In the genomic region with DNA sequence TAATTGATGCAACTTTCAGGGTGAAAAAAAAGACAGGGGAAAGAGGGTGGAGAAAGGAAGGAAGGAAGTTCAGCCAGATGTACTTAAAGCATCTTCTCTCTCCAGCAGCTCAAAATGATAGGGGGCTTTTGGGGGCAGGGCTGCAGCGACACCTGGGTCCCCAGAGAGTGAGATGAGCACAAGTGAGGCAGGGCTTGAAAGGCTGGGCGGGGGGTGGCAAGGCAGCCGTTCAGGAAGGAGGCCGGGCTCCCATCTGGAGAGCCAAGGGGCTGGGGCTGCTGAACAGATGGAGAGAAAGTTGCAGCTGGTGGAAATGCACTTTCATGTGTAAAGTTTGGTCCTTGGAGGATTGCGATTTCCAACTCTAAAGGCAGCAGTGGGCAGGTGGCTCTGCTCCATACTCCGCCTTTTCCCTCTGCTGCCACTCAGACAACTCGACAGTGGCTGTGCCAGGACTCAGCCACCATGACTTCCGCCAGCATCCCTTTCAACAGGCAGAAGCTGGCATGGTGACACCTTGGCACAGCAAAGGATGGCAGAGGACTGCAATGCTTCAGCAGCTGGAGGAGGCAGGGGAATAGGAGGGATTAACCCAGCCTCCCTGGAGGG, we compare ENCODE assay signal across 18 cellular contexts. TPM values are rescaled to one million over a fixed set of nuclear protein-coding genes. Genes with fewer than 3 reads are reported as not detected.
DNase-seq lines count a peak whose midpoint lies in the region; ATAC-seq and TF ChIP-seq lines count a peak whose summit lies in the region.
"Had no signal": no experiment of that assay in that cellular context is flagged by ENCODE, and none has a peak within 500 bp of the region (broad histone marks: within the 10 kb centered on the region; RNA-seq: fewer than 3 reads in every experiment).

No MANE protein-coding gene starts in this region.

- no CpG with 5 or more reads among the region's 8 CpGs for WGBS in trophoblast cell (ENCODE audit: extremely low coverage, insufficient coverage, insufficient read length)
- WGBS in H9 (ENCODE audit: extremely low coverage, insufficient read length, low lambda C conversion rate), result no CpG with 5 or more reads among the region's 8 CpGs

- peak overlapping the region; percentile 1 for H3K27ac Mint-ChIP-seq in activated CD8-positive, alpha-beta memory T cell treated with anti-CD3 and anti-CD28 coated beads, Interleukin-2, amount 10 ng/mL, durations not matched to agents 7 days and 5 days
- H3K27ac Mint-ChIP-seq in endothelial cell (ENCODE audit: unreplicated experiment) (no peak overlapping the region), H9 (no peak overlapping the region; a peak in 1 of 7 replicates)
- H3K27ac Mint-ChIP-seq: T-helper 2 cell treated with Interferon-gamma antibody and Interleukin-4, amounts not matched to agents 5 μg/mL and 100 μg/mL, for 36 hours had no signal

- H3K36me3 ChIP-seq in trophoblast cell (ENCODE audit: control insufficient read depth in 1 of 2, insufficient read depth in 2 of 2, low read length in 2 of 2), result peaks cover 38 to 45% of the 10 kb centered on the region in 2 experiments

- no peak overlapping the region for H2BK15ac ChIP-seq in H9 (ENCODE audit: low read depth, low read length)

- H4K5ac ChIP-seq in H9 (ENCODE audit: insufficient read length, low read depth, low read length), result no peak overlapping the region

- H3K4me2 ChIP-seq in trophoblast cell (ENCODE audit: low read length) (no peak overlapping the region), H9 (ENCODE audit: insufficient read depth, insufficient read length, low read length) (no peak overlapping the region)

- H3K18ac ChIP-seq in trophoblast cell (ENCODE audit: low read length) (no peak overlapping the region), H9 (ENCODE audit: insufficient read length, low read depth, low read length) (no peak overlapping the region)

- no peak overlapping the region for H3K4me3 ChIP-seq in trophoblast cell (ENCODE audit: low read depth, low read length)
- H3K4me3 ChIP-seq: esophagus squamous epithelium had no signal

- no peak overlapping the region for H3K27ac ChIP-seq in trophoblast cell (ENCODE audit: low read depth, low read length)
- H3K27ac ChIP-seq in H9 (ENCODE audit: insufficient read length, low read depth, low read length), result no peak overlapping the region

- no peak overlapping the region for H2BK120ac ChIP-seq in trophoblast cell (ENCODE audit: insufficient read depth, low read length, poor library complexity)
- no peak overlapping the region for H2BK120ac ChIP-seq in H9 (ENCODE audit: low read depth, low read length, poor library complexity, severe bottlenecking)

- H2AK5ac ChIP-seq in trophoblast cell (ENCODE audit: low read length), result no peak overlapping the region
- no peak overlapping the region for H2AK5ac ChIP-seq in H9 (ENCODE audit: insufficient read length, low read length)

- no peaks in the 10 kb centered on the region for H3K9me3 Mint-ChIP-seq in activated CD8-positive, alpha-beta memory T cell treated with anti-CD3 and anti-CD28 coated beads, Interleukin-2, amount 10 ng/mL, durations not matched to agents 7 days and 5 days (ENCODE audit: low read depth)
- H3K9me3 Mint-ChIP-seq in endothelial cell (ENCODE audit: unreplicated experiment) (no peaks in the 10 kb centered on the region), H9 (no peaks in the 10 kb centered on the region)
- H3K9me3 Mint-ChIP-seq: neural crest cell; T-helper 2 cell treated with Interferon-gamma antibody and Interleukin-4, amounts not matched to agents 5 μg/mL and 100 μg/mL, for 36 hours had no signal

- H3K23ac ChIP-seq in trophoblast cell (ENCODE audit: low read length), result no peak overlapping the region
- no peak overlapping the region for H3K23ac ChIP-seq in H9 (ENCODE audit: insufficient read length, low read depth, low read length)

- H3K14ac ChIP-seq in trophoblast cell (ENCODE audit: low read length) (no peak overlapping the region), H9 (ENCODE audit: insufficient read depth, low read length) (no peak overlapping the region; the same call in 1 of the 2 replicates)

- H3K4ac ChIP-seq in trophoblast cell (ENCODE audit: low read depth, low read length) (no peak overlapping the region), H9 (ENCODE audit: low read depth, low read length) (no peak overlapping the region)

- H2BK12ac ChIP-seq in trophoblast cell (ENCODE audit: low read length) (no peak overlapping the region), H9 (ENCODE audit: insufficient read length, low read depth, low read length) (no peak overlapping the region)

- no peak overlapping the region for H2AFZ ChIP-seq in trophoblast cell (ENCODE audit: insufficient read depth, low read length, poor library complexity)
- no peak overlapping the region for H2AFZ ChIP-seq in H9 (ENCODE audit: low read length)

- no peaks in the 10 kb centered on the region for H3K4me1 ChIP-seq in trophoblast cell (ENCODE audit: control insufficient read depth in 1 of 2, insufficient read depth in 2 of 2, low read length in 2 of 2)
- H3K4me1 ChIP-seq in H9 (ENCODE audit: insufficient read depth, low read length), result no peaks in the 10 kb centered on the region

- H3K27me3 Mint-ChIP-seq in activated CD8-positive, alpha-beta memory T cell treated with anti-CD3 and anti-CD28 coated beads, Interleukin-2, amount 10 ng/mL, durations not matched to agents 7 days and 5 days, result no peaks in the 10 kb centered on the region
- H3K27me3 Mint-ChIP-seq in endothelial cell (ENCODE audit: unreplicated experiment) (peaks cover 7% of the 10 kb centered on the region), H9 (ENCODE audit: low read depth) (peaks cover 3% of the 10 kb centered on the region)

- H2BK5ac ChIP-seq in trophoblast cell (ENCODE audit: low read depth, low read length, poor library complexity) (no peak overlapping the region), H9 (ENCODE audit: insufficient read length, low read length) (no peak overlapping the region)

- no peak for ATAC-seq in activated CD8-positive, alpha-beta memory T cell treated with anti-CD3 and anti-CD28 coated beads, Interleukin-2, amount 10 ng/mL, durations not matched to agents 7 days and 5 days
- no peak for ATAC-seq in GM19023 (IDR thresholded peaks at IDR 0.05; ENCODE audit: unreplicated experiment)

- H3K4me3 Mint-ChIP-seq in activated CD8-positive, alpha-beta memory T cell treated with anti-CD3 and anti-CD28 coated beads, Interleukin-2, amount 10 ng/mL, durations not matched to agents 7 days and 5 days, result no peak overlapping the region
- peak overlapping the region; percentile 21 for H3K4me3 Mint-ChIP-seq in endothelial cell (ENCODE audit: unreplicated experiment)
- H3K4me3 Mint-ChIP-seq in H9, result no peak overlapping the region
- H3K4me3 Mint-ChIP-seq: neural crest cell; T-helper 2 cell treated with Interferon-gamma antibody and Interleukin-4, amounts not matched to agents 5 μg/mL and 100 μg/mL, for 36 hours had no signal

- H3K56ac ChIP-seq in H9 (ENCODE audit: insufficient read length, low read depth, low read length), result no peak overlapping the region

- H3K23me2 ChIP-seq in H9 (ENCODE audit: insufficient read length, low read depth, low read length, poor library complexity, severe bottlenecking), result peaks cover 3% of the 10 kb centered on the region

- H3K27me3 ChIP-seq in trophoblast cell (ENCODE audit: insufficient read depth, low read length), result no peaks in the 10 kb centered on the region
- H3K27me3 ChIP-seq in H9 (ENCODE audit: insufficient read depth, low read length), result no peaks in the 10 kb centered on the region
- H3K27me3 ChIP-seq: esophagus squamous epithelium had no signal

- H3K9ac ChIP-seq in trophoblast cell (ENCODE audit: low read length) (peak overlapping the region; percentile 5), H9 (ENCODE audit: extremely low read depth, insufficient read length, low read length) (no peak overlapping the region)

- H3K36me3 Mint-ChIP-seq in activated CD8-positive, alpha-beta memory T cell treated with anti-CD3 and anti-CD28 coated beads, Interleukin-2, amount 10 ng/mL, durations not matched to agents 7 days and 5 days, result peaks cover 29% of the 10 kb centered on the region
- peaks cover 31% of the 10 kb centered on the region for H3K36me3 Mint-ChIP-seq in endothelial cell (ENCODE audit: low read depth, unreplicated experiment)
- peaks cover 11 to 48% (median 43%) of the 10 kb centered on the region in 3 experiments; a peak in 6 of 7 replicates for H3K36me3 Mint-ChIP-seq in H9 (ENCODE audit: insufficient read depth in 1 of 3, low read depth in 3 of 3)

- H3K79me1 ChIP-seq in trophoblast cell (ENCODE audit: low read length) (no peaks in the 10 kb centered on the region), H9 (ENCODE audit: insufficient read depth, low read depth, low read length, poor library complexity, severe bottlenecking) (no peaks in the 10 kb centered on the region)

- H3K9me3 ChIP-seq in trophoblast cell (ENCODE audit: insufficient read depth, low read depth, low read length), result no peaks in the 10 kb centered on the region
- H3K9me3 ChIP-seq in H9 (ENCODE audit: control insufficient read depth, low read depth, low read length), result no peaks in the 10 kb centered on the region
- H3K9me3 ChIP-seq: esophagus squamous epithelium had no signal

- CTCF ChIA-PET in activated CD8-positive, alpha-beta memory T cell treated with anti-CD3 and anti-CD28 coated beads, Interleukin-2, amount 10 ng/mL, durations not matched to agents 7 days and 5 days (lab: Charles Lee), result interaction anchor here (1.2 to 33.6 kb wide), 5 partner anchors 8 to 297 kb away, joined by 3 to 734 read pairs (median 8); a partner anchor contains a TSS

- H3T11ph ChIP-seq in H9 (ENCODE audit: low read length), result no peak overlapping the region

- no peak overlapping the region for H4K91ac ChIP-seq in trophoblast cell (ENCODE audit: low read depth, low read length)
- no peak overlapping the region for H4K91ac ChIP-seq in H9 (ENCODE audit: insufficient read length, low read depth, low read length)

- peaks cover 37% of the 10 kb centered on the region for H3K4me1 Mint-ChIP-seq in activated CD8-positive, alpha-beta memory T cell treated with anti-CD3 and anti-CD28 coated beads, Interleukin-2, amount 10 ng/mL, durations not matched to agents 7 days and 5 days
- peaks cover 6% of the 10 kb centered on the region for H3K4me1 Mint-ChIP-seq in endothelial cell (ENCODE audit: unreplicated experiment)
- peaks cover 3% of the 10 kb centered on the region in 2 experiments for H3K4me1 Mint-ChIP-seq in H9
- H3K4me1 Mint-ChIP-seq: neural crest cell had no signal

- H4K8ac ChIP-seq in trophoblast cell (ENCODE audit: low read depth, low read length) (no peak overlapping the region), H9 (replicated peaks; ENCODE audit: insufficient read length, low read depth, low read length) (no peak overlapping the region)

- no peak for TF ChIP-seq CTCF in endothelial cell (IDR thresholded peaks at IDR 0.05; ENCODE audit: unreplicated experiment)
- TF ChIP-seq CTCF in H9 (conservative IDR thresholded peaks at IDR 0.05), result no peak

- H4K12ac ChIP-seq in trophoblast cell (ENCODE audit: low read depth, low read length), result no peak overlapping the region

- no peak overlapping the region for H2BK20ac ChIP-seq in H9 (ENCODE audit: low read depth, low read length, poor library complexity, severe bottlenecking)

- H3K79me2 ChIP-seq in trophoblast cell (ENCODE audit: control insufficient read depth, insufficient read depth, low read length, poor library complexity) (no peaks in the 10 kb centered on the region), H9 (ENCODE audit: insufficient read depth, low read length) (no peaks in the 10 kb centered on the region)

- no peaks in the 10 kb centered on the region for H4K20me1 ChIP-seq in H9 (ENCODE audit: control insufficient read depth, insufficient read depth, insufficient read length)

- no peak for DNase-seq in activated CD8-positive, alpha-beta memory T cell treated with anti-CD3 and anti-CD28 coated beads, Interleukin-2, amount 10 ng/mL, durations not matched to agents 7 days and 5 days
- no peak for DNase-seq in activated CD8-positive, alpha-beta memory T cell treated with anti-CD3 and anti-CD28 coated beads for 24 hours
- DNase-seq in NCI-H524 (lab: John Stamatoyannopoulos, UW) (peak; percentile 92 to 96), endothelial cell (ENCODE audit: low spot score) (no peak), trophoblast cell (no peak), H9 (no peak)
- no peak for DNase-seq in stimulated activated CD4-positive, alpha-beta T cell treated with anti-CD3 and anti-CD28 coated beads, Interleukin-2, amount 100 ng/mL, for 48 hours
- DNase-seq: ACHN; activated CD8-positive, alpha-beta memory T cell treated with anti-CD3 and anti-CD28 coated beads, Interleukin-2, amount 50 U/mL, for 48 hours; COR-L47; esophagus squamous epithelium; mesendoderm; NCI-H226; SIG-M5; stimulated activated CD4-positive, alpha-beta T cell treated with anti-CD3 and anti-CD28 coated beads, Interleukin-15, amount 100 ng/mL, for 24 hours had no signal

RNA-seq across cellular contexts. Expression of a gene that starts 7.7 kb away (rescaled TPM):
- 10 to 100 TPM; 47.3 to 78.1 TPM for total RNA-seq in activated CD8-positive, alpha-beta memory T cell treated with anti-CD3 and anti-CD28 coated beads, Interleukin-2, amount 10 ng/mL, durations not matched to agents 7 days and 5 days
- total RNA-seq in endothelial cell (ENCODE audit: unreplicated experiment) (84.3 TPM), H9 (2021) (55.5 and 58.9 TPM in 2 replicates)
- polyA plus RNA-seq in trophoblast cell (2013), result 94.1 and 98.1 TPM in 2 replicates

RNA-seq across cellular contexts. Expression of a gene that starts 22.2 kb away (rescaled TPM):
- total RNA-seq in activated CD8-positive, alpha-beta memory T cell treated with anti-CD3 and anti-CD28 coated beads, Interleukin-2, amount 10 ng/mL, durations not matched to agents 7 days and 5 days, result 10 to 100 TPM; 49.7 to 51.5 TPM
- 55.6 TPM for total RNA-seq in endothelial cell (ENCODE audit: unreplicated experiment)
- polyA plus RNA-seq in trophoblast cell (2013), result 18.9 and 19.2 TPM in 2 replicates
- total RNA-seq in H9 (2021), result 33.7 and 35.0 TPM in 2 replicates

Comparison
In these comparisons a context has a peak if more than half of its experiments do, and no peak if none do; other contexts are left out.
1. DNase-seq: peak in NCI-H524 (2 of 2); none in activated CD8-positive, alpha-beta memory T cell treated with anti-CD3 and anti-CD28 coated beads, Interleukin-2, amount 10 ng/mL, durations not matched to agents 7 days and 5 days (single experiment), activated CD8-positive, alpha-beta memory T cell treated with anti-CD3 and anti-CD28 coated beads for 24 hours (single experiment), endothelial cell (single experiment), trophoblast cell (0 of 2), stimulated activated CD4-positive, alpha-beta T cell treated with anti-CD3 and anti-CD28 coated beads, Interleukin-2, amount 100 ng/mL, for 48 hours (0 of 2) and H9 (single experiment).